Comparison of ENCODE assay signal across 12 cellular contexts in the genomic region with DNA sequence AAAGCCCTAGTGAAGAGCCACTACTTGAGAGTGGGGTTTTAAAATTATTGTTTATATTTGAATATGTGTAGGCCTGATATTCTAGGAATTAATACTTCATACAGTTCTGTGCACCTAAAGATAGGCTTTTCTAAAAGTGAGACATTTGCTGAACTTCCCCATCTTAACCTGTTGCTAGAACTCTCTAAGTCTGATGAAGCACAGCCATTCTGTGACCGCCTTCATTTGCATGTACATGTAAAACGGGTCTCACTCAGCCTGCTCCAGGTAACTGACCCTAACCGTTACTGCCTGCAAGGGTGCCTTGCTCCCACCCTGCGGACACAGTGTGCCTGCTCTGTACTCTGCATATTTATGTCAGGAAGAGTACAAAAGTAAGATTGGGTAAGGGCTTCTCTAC. TPM values are rescaled to one million over a fixed set of nuclear protein-coding genes. Genes with fewer than 3 reads are reported as not detected.
DNase-seq lines count a peak whose midpoint lies in the region; ATAC-seq, FAIRE-seq and TF ChIP-seq lines count a peak whose summit lies in the region.
"Had no signal": no experiment of that assay in that cellular context is flagged by ENCODE, and none has a peak within 500 bp of the region (broad histone marks: within the 10 kb centered on the region; RNA-seq: fewer than 3 reads in every experiment).

No MANE protein-coding gene starts in this region.

- peak; percentile 88 for ATAC-seq in GM18868 (IDR thresholded peaks at IDR 0.05; ENCODE audit: unreplicated experiment)
- ATAC-seq in GM21619 (IDR thresholded peaks at IDR 0.05; ENCODE audit: unreplicated experiment) = peak; percentile 86
- peak; percentile 77 for ATAC-seq in HG03135 (IDR thresholded peaks at IDR 0.05; ENCODE audit: unreplicated experiment)
- no peak for ATAC-seq in natural killer cell treated with Interleukin-12 subunit alpha and Interleukin-12 subunit beta and Interleukin-15 and Interleukin-18, amount 100 ng/mL, for 72 hours
- ATAC-seq: activated CD8-positive, alpha-beta T cell treated with anti-CD3 and anti-CD28 coated beads, Interleukin-2, amount 10 ng/mL, durations not matched to agents 7 days and 5 days; K562 had no signal

- H3K27ac Mint-ChIP-seq in natural killer cell treated with Interleukin-12 subunit alpha and Interleukin-12 subunit beta and Interleukin-15 and Interleukin-18, amount 100 ng/mL, for 72 hours = no peak overlapping the region
- H3K27ac Mint-ChIP-seq: activated CD8-positive, alpha-beta T cell treated with anti-CD3 and anti-CD28 coated beads, Interleukin-2, amount 10 ng/mL, durations not matched to agents 7 days and 5 days had no signal

- no peaks in the 10 kb centered on the region for H3K9me3 Mint-ChIP-seq in natural killer cell treated with Interleukin-12 subunit alpha and Interleukin-12 subunit beta and Interleukin-15 and Interleukin-18, amount 100 ng/mL, for 72 hours

- H3K9me3 ChIP-seq in kidney (ENCODE audit: control insufficient read depth in 1 of 2, low read length in 2 of 2) (no peaks in the 10 kb centered on the region), thyroid gland (no peaks in the 10 kb centered on the region)

- no peak for TF ChIP-seq POLR2A in thyroid gland (IDR thresholded peaks at IDR 0.05)

- H3K27ac ChIP-seq in kidney (ENCODE audit: low read depth in 2 of 2, low read length in 2 of 2) (no peak overlapping the region), thyroid gland (no peak overlapping the region)
- H3K27ac ChIP-seq: hepatocyte had no signal

- H3K27me3 Mint-ChIP-seq in natural killer cell treated with Interleukin-12 subunit alpha and Interleukin-12 subunit beta and Interleukin-15 and Interleukin-18, amount 100 ng/mL, for 72 hours = no peaks in the 10 kb centered on the region

- intact Hi-C loops in kidney (cut with DNase I) (no loop called here), thyroid gland (cut with DNase I) (no loop called here)

- peaks cover 4% of the 10 kb centered on the region in 2 donors for H3K4me1 Mint-ChIP-seq in natural killer cell treated with Interleukin-12 subunit alpha and Interleukin-12 subunit beta and Interleukin-15 and Interleukin-18, amount 100 ng/mL, for 72 hours (ENCODE audit: low read depth in 2 of 2)

- H3K27me3 ChIP-seq in thyroid gland = no peaks in the 10 kb centered on the region
- H3K27me3 ChIP-seq: hepatocyte had no signal

- H3K9ac ChIP-seq in kidney (ENCODE audit: low read length in 2 of 2) = no peak overlapping the region

- H3K36me3 ChIP-seq in kidney (ENCODE audit: control insufficient read depth in 1 of 2, insufficient read depth in 2 of 2, low read length in 2 of 2) (peaks cover 6% of the 10 kb centered on the region in 2 donors), thyroid gland (peaks cover 12% of the 10 kb centered on the region in 2 donors)

- WGBS in thyroid gland, 2 donors = 87 to 88% methylated on average over 4 of the region's 4 CpGs

- DNase-seq in kidney (peak; percentile 39), NCI-H446 treated with DMSO at 0.1 percent for 48 hours (lab: John Stamatoyannopoulos, UW) (no peak), thyroid gland (no peak)
- no peak for DNase-seq in natural killer cell treated with Interleukin-12 subunit alpha and Interleukin-12 subunit beta and Interleukin-15 and Interleukin-18, amount 100 ng/mL, for 72 hours (ENCODE audit: low spot score)
- DNase-seq in activated CD4-positive, CD25-positive, alpha-beta regulatory T cell treated with anti-CD3 and anti-CD28 coated beads, Interleukin-2, amount 50 U/mL, for 72 hours = no peak
- DNase-seq: activated CD8-positive, alpha-beta T cell treated with anti-CD3 and anti-CD28 coated beads, Interleukin-2, amount 10 ng/mL, durations not matched to agents 7 days and 5 days; NCI-H226 had no signal

- H3K4me3 ChIP-seq in kidney (ENCODE audit: low read length in 2 of 2) (no peak overlapping the region), thyroid gland (replicated peaks in 1 of 3) (no peak overlapping the region)
- H3K4me3 ChIP-seq: hepatocyte, K562 had no signal

- FAIRE-seq in kidney (lab: Jason Lieb, UNC) = no peak
- FAIRE-seq: K562 had no signal

- H3K4me3 Mint-ChIP-seq in natural killer cell treated with Interleukin-12 subunit alpha and Interleukin-12 subunit beta and Interleukin-15 and Interleukin-18, amount 100 ng/mL, for 72 hours = no peak overlapping the region
- H3K4me3 Mint-ChIP-seq: activated CD8-positive, alpha-beta T cell treated with anti-CD3 and anti-CD28 coated beads, Interleukin-2, amount 10 ng/mL, durations not matched to agents 7 days and 5 days had no signal

- peaks cover 5% of the 10 kb centered on the region for H3K36me3 Mint-ChIP-seq in natural killer cell treated with Interleukin-12 subunit alpha and Interleukin-12 subunit beta and Interleukin-15 and Interleukin-18, amount 100 ng/mL, for 72 hours

- H3K4me1 ChIP-seq in kidney (ENCODE audit: control insufficient read depth in 1 of 2, insufficient read depth in 1 of 2, low read depth in 1 of 2, low read length in 2 of 2) = no peaks in the 10 kb centered on the region
- H3K4me1 ChIP-seq in thyroid gland = no peaks in the 10 kb centered on the region

- TF ChIP-seq CTCF in kidney (IDR thresholded peaks at IDR 0.05; ENCODE audit: borderline replicate concordance, extremely low read depth, insufficient read depth) (no peak), thyroid gland (IDR thresholded peaks at IDR 0.05) (no peak)

RNA-seq across cellular contexts. Expression of a gene that starts 44.3 kb away (rescaled TPM):
- total RNA-seq in kidney (23.7 TPM), thyroid gland (1 to 10 TPM in 3 of 4 donors, under 1 TPM in 1; 0.54 to 2.3 (median 1.3) TPM)
- polyA plus RNA-seq in kidney (ENCODE audit: insufficient read depth, low read depth, low replicate concordance) = not detected
- total RNA-seq in natural killer cell treated with Interleukin-12 subunit alpha and Interleukin-12 subunit beta and Interleukin-15 and Interleukin-18, amount 100 ng/mL, for 72 hours = 100 to 1,000 TPM; 112 to 388 TPM

RNA-seq across cellular contexts. Expression of a gene that starts 54.9 kb away (rescaled TPM):
- total RNA-seq in kidney = 60.7 TPM
- 24.0 TPM for polyA plus RNA-seq in kidney (ENCODE audit: insufficient read depth, low read depth, low replicate concordance)
- total RNA-seq in natural killer cell treated with Interleukin-12 subunit alpha and Interleukin-12 subunit beta and Interleukin-15 and Interleukin-18, amount 100 ng/mL, for 72 hours = 10 to 100 TPM; 45.2 to 45.3 TPM
- total RNA-seq in thyroid gland = 10 to 100 TPM; 40.4 to 68.8 (median 59.4) TPM

Comparison
In these comparisons a context has a peak if more than half of its experiments do, and no peak if none do; other contexts are left out.
1. ATAC-seq: peak in GM18868 (single experiment), GM21619 (single experiment) and HG03135 (single experiment); none in natural killer cell treated with Interleukin-12 subunit alpha and Interleukin-12 subunit beta and Interleukin-15 and Interleukin-18, amount 100 ng/mL, for 72 hours (0 of 2).